Comparison of ENCODE assay signal across 7 cellular contexts in genomic region chr4:91791631-91792030, GRCh38.
DNase-seq lines count a peak whose midpoint lies in the region; ATAC-seq, FAIRE-seq and TF ChIP-seq lines count a peak whose summit lies in the region.
"Not testable (repeated sequence)": the region's sequence is repeated elsewhere in the genome, so short reads cannot be mapped to it uniquely, and the experiment has no call there.

No MANE protein-coding gene starts in this region.

- ATAC-seq in right lobe of liver, pancreas: not testable (repeated sequence)

- H3K9ac ChIP-seq in HUES64 (ENCODE audit: low read depth, low read length) = peak overlapping the region; percentile 82

- H3K27me3 ChIP-seq in HUES64 (ENCODE audit: insufficient read depth, low read length); brain microvascular endothelial cell (replicated peaks); right lobe of liver; pancreas: not testable (repeated sequence)

- intact Hi-C loops in right lobe of liver (cut with DNase I); pancreas (cut with DNase I): not testable (repeated sequence)

- DNase-seq in DMS 273 (lab: John Stamatoyannopoulos, UW; ENCODE audit: unreplicated experiment) (peak; percentile 4), NCI-H774 (lab: John Stamatoyannopoulos, UW) (peak; percentile 1), pancreas (peak in 2 of 6 donors; percentile 20 to 54)
- not testable (repeated sequence) for DNase-seq in brain microvascular endothelial cell; fibroblast of pulmonary artery (ENCODE audit: low read depth); right lobe of liver

- WGBS in HUES64 = 20% methylated on average over 25 of the region's 28 CpGs
- WGBS in right lobe of liver (ENCODE audit: insufficient coverage, low coverage, low lambda C conversion rate, missing lambda C conversion rate) = 33% methylated on average over 11 of the region's 28 CpGs
- 22 to 54% methylated on average over 28 of the region's 28 CpGs for WGBS in pancreas, 2 donors

- not testable (repeated sequence) for TF ChIP-seq POLR2A in right lobe of liver (IDR thresholded peaks at IDR 0.05)

- not testable (repeated sequence) for FAIRE-seq in pancreas (lab: Jason Lieb, UNC)

- in situ Hi-C loops in brain microvascular endothelial cell (cut with HindIII; ENCODE audit: low pct_ligation_motif_present, low sequenced_read_pairs) = not testable (repeated sequence)

- H3K4me3 ChIP-seq in HUES64 (ENCODE audit: low read length) = peak overlapping the region; percentile 65
- H3K4me3 ChIP-seq in brain microvascular endothelial cell (ENCODE audit: low read depth, low read length) = peak overlapping the region; percentile 52
- peak overlapping the region; percentile 49 for H3K4me3 ChIP-seq in fibroblast of pulmonary artery (replicated peaks; ENCODE audit: low read depth, low read length)
- peak overlapping the region in 2 of 3 donors; percentile 9 to 44 for H3K4me3 ChIP-seq in right lobe of liver
- peak overlapping the region in 3 of 4 donors; percentile 10 to 40 (median 31) for H3K4me3 ChIP-seq in pancreas

- H3K9me3 ChIP-seq in HUES64 (ENCODE audit: insufficient read depth, low read depth, low read length); right lobe of liver; pancreas: not testable (repeated sequence)

- H3K36me3 ChIP-seq in HUES64 (ENCODE audit: insufficient read depth, low read length); brain microvascular endothelial cell (replicated peaks); right lobe of liver; pancreas: not testable (repeated sequence)

- not testable (repeated sequence) for H3K27ac ChIP-seq in HUES64 (ENCODE audit: low read depth, low read length); brain microvascular endothelial cell; right lobe of liver; pancreas

- not testable (repeated sequence) for TF ChIP-seq CTCF in brain microvascular endothelial cell (IDR thresholded peaks at IDR 0.05; ENCODE audit: low read depth, low read length, missing control alignments); fibroblast of pulmonary artery (IDR thresholded peaks at IDR 0.05; ENCODE audit: low read length, missing control alignments); right lobe of liver (IDR thresholded peaks at IDR 0.05); pancreas (IDR thresholded peaks at IDR 0.05)

- H3K4me1 ChIP-seq in HUES64 (ENCODE audit: insufficient read depth, low read length); right lobe of liver; pancreas: not testable (repeated sequence)
